1 cellular context compared by ENCODE assay signal in the genomic region with DNA sequence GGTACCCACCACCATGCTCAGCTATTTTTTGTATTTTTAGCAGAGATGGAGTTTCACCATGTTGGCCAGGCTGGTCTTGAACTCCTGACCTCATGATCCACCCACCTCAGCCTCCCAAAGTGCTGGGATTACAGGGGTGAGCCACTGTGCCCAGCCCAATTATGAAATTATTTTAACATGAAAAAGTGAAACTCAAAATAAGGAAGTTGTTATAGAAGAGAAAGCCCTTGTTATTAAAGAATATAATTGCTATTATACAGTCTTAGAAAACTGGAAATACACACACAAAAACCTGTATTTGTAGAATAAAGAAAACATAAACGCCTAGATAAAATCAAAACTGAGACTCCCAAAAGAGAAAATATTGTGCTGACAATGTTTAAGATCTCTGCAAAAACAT.
A peak's percentile ranks its signal among the peaks of the same experiment; 100 is the strongest.
TF ChIP-seq lines count a peak whose summit lies in the region.

No MANE protein-coding gene starts in this region.

TF ChIP-seq in GM12878, 131 proteins besides CTCF, POLR2A, EP300 and RAD21:
- peak; percentile 33; the same call in 1 of the 2 replicates for TF ChIP-seq MTA2 (IDR thresholded peaks at IDR 0.05; ENCODE audit: low read depth)
